In genomic region chr14:66662374-66662773, GRCh38 we compare ENCODE assay signal across 11 cellular contexts.
DNase-seq lines count a peak whose midpoint lies in the region; ATAC-seq, FAIRE-seq and TF ChIP-seq lines count a peak whose summit lies in the region.
"Had no signal": no experiment of that assay in that cellular context is flagged by ENCODE, and none has a peak within 500 bp of the region (broad histone marks: within the 10 kb centered on the region; RNA-seq: fewer than 3 reads in every experiment).

No MANE protein-coding gene starts in this region.

- no peaks in the 10 kb centered on the region for H3K27me3 ChIP-seq in AG04450 (ENCODE audit: control insufficient read depth, insufficient read depth, low read length)
- no peaks in the 10 kb centered on the region for H3K27me3 ChIP-seq in H9 (ENCODE audit: insufficient read depth, low read length)
- no peaks in the 10 kb centered on the region for H3K27me3 ChIP-seq in adipocyte (replicated peaks; ENCODE audit: control insufficient read depth, insufficient read depth, low read length)
- H3K27me3 ChIP-seq in keratinocyte (ENCODE audit: control insufficient read depth, extremely low read depth, insufficient read depth, low read length) = no peaks in the 10 kb centered on the region

- no peak overlapping the region for H3K14ac ChIP-seq in H9 (ENCODE audit: insufficient read depth, low read length)

- H3K4ac ChIP-seq in H9 (ENCODE audit: low read depth, low read length) = no peak overlapping the region

- H3K9me3 ChIP-seq in AG04450 (ENCODE audit: control insufficient read depth, insufficient read depth, low read length) = peaks cover 3% of the 10 kb centered on the region
- no peaks in the 10 kb centered on the region for H3K9me3 ChIP-seq in H9 (ENCODE audit: control insufficient read depth, low read depth, low read length)
- peaks cover 10% of the 10 kb centered on the region for H3K9me3 ChIP-seq in adipocyte (ENCODE audit: control insufficient read depth, low read length)
- no peaks in the 10 kb centered on the region for H3K9me3 ChIP-seq in keratinocyte (ENCODE audit: control insufficient read depth, low read depth, low read length)

- no peak overlapping the region for H3T11ph ChIP-seq in H9 (ENCODE audit: low read length)

- H3K9me3 Mint-ChIP-seq in H9 = peaks cover 25 to 46% of the 10 kb centered on the region in 2 experiments; a peak in 4 of 5 replicates

- H3K4me1 Mint-ChIP-seq in H9 = no peaks in the 10 kb centered on the region

- peak; percentile 56 for TF ChIP-seq CTCF in AG04450 (IDR thresholded peaks at IDR 0.05; ENCODE audit: low read depth, low read length)
- TF ChIP-seq CTCF in H9 (conservative IDR thresholded peaks at IDR 0.05) = peak; percentile 68
- TF ChIP-seq CTCF in keratinocyte (optimal IDR thresholded peaks at IDR 0.05 in 1 of 3, IDR thresholded peaks at IDR 0.05 in 1 of 3, conservative IDR thresholded peaks at IDR 0.05 in 1 of 3; ENCODE audit: extremely low read depth in 1 of 3, insufficient read depth in 2 of 3, low read length in 3 of 3) = peak; percentile 35 to 61 (median 52)

- no peak overlapping the region for H3K27ac Mint-ChIP-seq in H9
- H3K27ac Mint-ChIP-seq: effector memory CD8-positive, alpha-beta T cell had no signal

- H2BK120ac ChIP-seq in H9 (ENCODE audit: low read depth, low read length, poor library complexity, severe bottlenecking) = no peak overlapping the region

- peaks cover 4 to 20% (median 18%) of the 10 kb centered on the region in 3 experiments; a peak in 6 of 7 replicates for H3K36me3 Mint-ChIP-seq in H9 (ENCODE audit: insufficient read depth in 1 of 3, low read depth in 3 of 3)

- H2BK5ac ChIP-seq in H9 (ENCODE audit: insufficient read length, low read length) = no peak overlapping the region

- no peaks in the 10 kb centered on the region for H4K20me1 ChIP-seq in H9 (ENCODE audit: control insufficient read depth, insufficient read depth, insufficient read length)
- H4K20me1 ChIP-seq in keratinocyte (ENCODE audit: control insufficient read depth, extremely low read depth, insufficient read depth, low read length) = no peaks in the 10 kb centered on the region

- no peak overlapping the region for H3K23ac ChIP-seq in H9 (ENCODE audit: insufficient read length, low read depth, low read length)

- H3K56ac ChIP-seq in H9 (ENCODE audit: insufficient read length, low read depth, low read length) = no peak overlapping the region

- FAIRE-seq in keratinocyte (lab: Jason Lieb, UNC) = peak; percentile 64

- no peak overlapping the region for H4K8ac ChIP-seq in H9 (replicated peaks; ENCODE audit: insufficient read length, low read depth, low read length)

- H3K23me2 ChIP-seq in H9 (ENCODE audit: insufficient read length, low read depth, low read length, poor library complexity, severe bottlenecking) = no peaks in the 10 kb centered on the region

- DNase-seq in AG04450 (ENCODE audit: low read depth, low spot score) (no peak), H9 (no peak), adipocyte (ENCODE audit: low read depth) (peak; percentile 12), keratinocyte (ENCODE audit: low read depth, low spot score) (no peak), NCI-H82 (lab: John Stamatoyannopoulos, UW) (no peak), KG1 (lab: John Stamatoyannopoulos, UW) (no peak)
- DNase-seq: COR-L47; effector memory CD8-positive, alpha-beta T cell; mucosa of descending colon had no signal

- no peak overlapping the region for H4K91ac ChIP-seq in H9 (ENCODE audit: insufficient read length, low read depth, low read length)

- H3K4me3 Mint-ChIP-seq in H9 = no peak overlapping the region
- H3K4me3 Mint-ChIP-seq: effector memory CD8-positive, alpha-beta T cell had no signal

- H3K18ac ChIP-seq in H9 (ENCODE audit: insufficient read length, low read depth, low read length) = no peak overlapping the region

- no CpG with 5 or more reads among the region's 4 CpGs for WGBS in H9 (ENCODE audit: extremely low coverage, insufficient read length, low lambda C conversion rate)

- H3K36me3 ChIP-seq in adipocyte (ENCODE audit: control insufficient read depth, insufficient read depth, low read length, severe bottlenecking) = no peaks in the 10 kb centered on the region
- no peaks in the 10 kb centered on the region for H3K36me3 ChIP-seq in keratinocyte (ENCODE audit: control insufficient read depth in 2 of 2, extremely low read depth in 1 of 2, insufficient read depth in 2 of 2, low read length in 2 of 2)

- H3K27ac ChIP-seq in AG04450 (ENCODE audit: low read depth, low read length) = no peak overlapping the region
- H3K27ac ChIP-seq in H9 (ENCODE audit: insufficient read length, low read depth, low read length) = no peak overlapping the region
- H3K27ac ChIP-seq in keratinocyte (ENCODE audit: control insufficient read depth, insufficient read depth, low read length) = no peak overlapping the region

- no peak overlapping the region for H2AK5ac ChIP-seq in H9 (ENCODE audit: insufficient read length, low read length)

- H3K4me1 ChIP-seq in H9 (ENCODE audit: insufficient read depth, low read length) (no peaks in the 10 kb centered on the region), adipocyte (ENCODE audit: control insufficient read depth, insufficient read depth, low read length) (no peaks in the 10 kb centered on the region), keratinocyte (ENCODE audit: control insufficient read depth, extremely low read depth, insufficient read depth, low read length) (no peaks in the 10 kb centered on the region)

- H3K9ac ChIP-seq in H9 (ENCODE audit: extremely low read depth, insufficient read length, low read length) (no peak overlapping the region), adipocyte (ENCODE audit: low read length) (no peak overlapping the region), keratinocyte (ENCODE audit: control insufficient read depth, extremely low read depth, insufficient read depth, low read length) (no peak overlapping the region)

- H2BK12ac ChIP-seq in H9 (ENCODE audit: insufficient read length, low read depth, low read length) = no peak overlapping the region

- POLR2A ChIA-PET in AG04450 (lab: Yijun Ruan, JAX) = no interaction called here

- no peak overlapping the region for H2BK15ac ChIP-seq in H9 (ENCODE audit: low read depth, low read length)

- dilution Hi-C loops in keratinocyte (cut with MboI; ENCODE audit: extremely low pct_ligation_motif_present, low sequenced_read_pairs) = no loop called here

- H3K79me1 ChIP-seq in H9 (ENCODE audit: insufficient read depth, low read depth, low read length, poor library complexity, severe bottlenecking) = no peaks in the 10 kb centered on the region

- no peaks in the 10 kb centered on the region; the same call in 1 of the 2 replicates for H3K27me3 Mint-ChIP-seq in H9 (ENCODE audit: low read depth)
- H3K27me3 Mint-ChIP-seq: effector memory CD8-positive, alpha-beta T cell had no signal

- ATAC-seq in HG03469 (IDR thresholded peaks at IDR 0.05; ENCODE audit: unreplicated experiment) (no peak), GM19324 (IDR thresholded peaks at IDR 0.05; ENCODE audit: low FRiP score, unreplicated experiment) (no peak)
- ATAC-seq: effector memory CD8-positive, alpha-beta T cell; mucosa of descending colon had no signal

- no peak overlapping the region for H3K4me2 ChIP-seq in H9 (ENCODE audit: insufficient read depth, insufficient read length, low read length)
- H3K4me2 ChIP-seq in keratinocyte (ENCODE audit: control insufficient read depth, extremely low read depth, insufficient read depth, low read depth, low read length) = no peak overlapping the region

- H2BK20ac ChIP-seq in H9 (ENCODE audit: low read depth, low read length, poor library complexity, severe bottlenecking) = no peak overlapping the region

- no peaks in the 10 kb centered on the region for H3K9me1 ChIP-seq in keratinocyte (ENCODE audit: control insufficient read depth, extremely low read depth, insufficient read depth, low read length)

- no peak overlapping the region for H3K4me3 ChIP-seq in AG04450 (ENCODE audit: low read depth, low read length)
- no peak overlapping the region for H3K4me3 ChIP-seq in adipocyte (ENCODE audit: low read length)
- H3K4me3 ChIP-seq in keratinocyte (ENCODE audit: control insufficient read depth in 2 of 3, extremely low read depth in 1 of 3, insufficient read depth in 2 of 3, low read depth in 1 of 3, low read length in 3 of 3) = no peak overlapping the region
- H3K4me3 ChIP-seq: mucosa of descending colon had no signal

- H4K5ac ChIP-seq in H9 (ENCODE audit: insufficient read length, low read depth, low read length) = no peak overlapping the region

- H3K79me2 ChIP-seq in H9 (ENCODE audit: insufficient read depth, low read length) = no peaks in the 10 kb centered on the region
- peaks cover 2% of the 10 kb centered on the region for H3K79me2 ChIP-seq in keratinocyte (ENCODE audit: control insufficient read depth, insufficient read depth, low read length)

- CTCF ChIA-PET in AG04450 (lab: Charles Lee) = interaction anchor here (0.7 to 4.7 kb wide), 16 partner anchors 8 to 482 kb away, joined by 3 to 37 read pairs (median 3); no protein-coding TSS in a partner anchor

- H2AFZ ChIP-seq in H9 (ENCODE audit: low read length) = no peak overlapping the region
- H2AFZ ChIP-seq in keratinocyte (ENCODE audit: control insufficient read depth, low read length) = no peak overlapping the region
